Comparison of ENCODE assay signal across 8 cellular contexts in the genomic region with DNA sequence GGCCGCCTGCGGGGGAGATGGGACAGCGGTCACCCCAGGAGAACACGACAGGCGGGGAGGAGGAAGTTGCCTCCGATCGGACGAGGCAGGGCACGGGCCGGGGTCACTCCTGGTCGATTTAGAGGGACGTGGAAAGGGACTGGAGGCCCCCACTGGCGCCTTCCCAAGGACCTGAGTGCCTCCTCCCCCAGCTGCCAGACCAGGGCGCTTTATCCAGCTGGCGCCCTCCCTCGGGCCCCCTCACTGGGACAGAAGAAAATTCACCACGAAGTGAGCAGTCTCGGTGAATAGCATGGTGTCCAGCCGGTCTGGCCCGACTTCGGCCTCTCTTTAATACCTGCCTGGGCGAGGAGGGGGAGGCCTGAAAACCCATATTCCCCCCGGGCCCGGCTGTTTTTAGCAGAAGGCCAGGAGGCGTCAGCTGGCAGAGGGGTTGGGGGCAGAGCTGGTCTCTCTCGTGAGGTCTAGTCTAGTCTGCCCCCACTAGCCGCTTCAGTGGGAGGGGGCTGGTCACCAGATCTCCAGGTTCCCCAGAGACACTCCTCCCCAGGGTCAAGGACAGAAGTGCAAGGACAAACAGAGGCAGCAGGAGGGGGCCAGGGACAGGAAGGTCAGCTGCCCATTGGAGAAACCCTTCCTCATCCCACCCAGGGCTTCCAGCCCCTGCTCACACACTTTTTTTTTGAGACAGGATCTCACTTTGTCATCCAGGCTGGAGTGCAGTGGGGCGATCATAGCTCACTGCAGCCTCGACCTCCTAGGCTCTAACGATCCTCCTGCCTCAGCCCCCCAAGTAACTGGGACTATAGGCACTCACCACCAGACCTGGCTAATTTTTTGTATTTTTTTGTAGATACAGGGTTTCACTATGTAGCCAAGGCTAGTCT. TPM values are rescaled to one million over a fixed set of nuclear protein-coding genes. Genes with fewer than 3 reads are reported as not detected.
DNase-seq lines count a peak whose midpoint lies in the region; ATAC-seq, FAIRE-seq and TF ChIP-seq lines count a peak whose summit lies in the region.

No MANE protein-coding gene starts in this region.

- no peak overlapping the region for H3K27ac Mint-ChIP-seq in endodermal cell

- TF ChIP-seq CTCF in BE2C (IDR thresholded peaks at IDR 0.05; ENCODE audit: low read depth, low read length): no peak
- no peak for TF ChIP-seq CTCF in endodermal cell (conservative IDR thresholded peaks at IDR 0.05)

- peak overlapping the region; percentile 74 for H3K4me3 Mint-ChIP-seq in endodermal cell

- H3K9ac ChIP-seq in endodermal cell (ENCODE audit: extremely low read depth, low read length, poor library complexity, severe bottlenecking): peak overlapping the region; percentile 72

- H3K36me3 Mint-ChIP-seq in endodermal cell (ENCODE audit: low read depth): no peaks in the 10 kb centered on the region

- H3K4me3 ChIP-seq in BE2C (ENCODE audit: low read depth, low read length): peak overlapping the region; percentile 53
- peak overlapping the region; percentile 79 for H3K4me3 ChIP-seq in endodermal cell (ENCODE audit: low read length)
- peak overlapping the region; percentile 48 for H3K4me3 ChIP-seq in mononuclear cell (ENCODE audit: low read length)

- peaks cover 13% of the 10 kb centered on the region for H3K9me3 Mint-ChIP-seq in endodermal cell

- H3K27me3 Mint-ChIP-seq in endodermal cell (ENCODE audit: insufficient read depth): peaks cover 27% of the 10 kb centered on the region

- H3K27me3 ChIP-seq in BE2C: no peaks in the 10 kb centered on the region
- H3K27me3 ChIP-seq in endodermal cell (ENCODE audit: control insufficient read depth, insufficient read depth, low read length, poor library complexity, severe bottlenecking): no peaks in the 10 kb centered on the region
- no peaks in the 10 kb centered on the region for H3K27me3 ChIP-seq in mononuclear cell (ENCODE audit: insufficient read depth, low read length)

- H3K27ac ChIP-seq in endodermal cell (ENCODE audit: low read depth, low read length): peak overlapping the region; percentile 85

- 28 to 30% methylated on average over 23 to 30 of the region's 30 CpGs for WGBS in endodermal cell (ENCODE audit: insufficient coverage in 1 of 2, insufficient read length in 1 of 2), 2 experiments

- DNase-seq in BE2C: peak; percentile 42
- peak; percentile 63 for DNase-seq in RPMI7951 (ENCODE audit: low read depth)
- no peak for DNase-seq in endodermal cell
- DNase-seq in urothelium cell line (ENCODE audit: low spot score): peak; percentile 66
- DNase-seq in GF-D8 (lab: John Stamatoyannopoulos, UW): no peak
- no peak for DNase-seq in NCI-H2171 (lab: John Stamatoyannopoulos, UW)

- H3K4me1 ChIP-seq in BE2C (no peaks in the 10 kb centered on the region), endodermal cell (ENCODE audit: control insufficient read depth, insufficient read depth, low read length) (peaks cover 13% of the 10 kb centered on the region), mononuclear cell (ENCODE audit: insufficient read depth, low read length) (peaks cover 52% of the 10 kb centered on the region)

- H3K36me3 ChIP-seq in BE2C: no peaks in the 10 kb centered on the region
- H3K36me3 ChIP-seq in endodermal cell (ENCODE audit: control insufficient read depth, insufficient read depth, low read length): no peaks in the 10 kb centered on the region

- H3K4me1 Mint-ChIP-seq in endodermal cell: peaks cover 20% of the 10 kb centered on the region

- no peak for FAIRE-seq in urothelium cell line (lab: Jason Lieb, UNC)

- H3K9me3 ChIP-seq in BE2C (peaks cover 6% of the 10 kb centered on the region), endodermal cell (ENCODE audit: control insufficient read depth, low read length) (peaks cover 5% of the 10 kb centered on the region), mononuclear cell (ENCODE audit: low read depth, low read length) (no peaks in the 10 kb centered on the region)

- ATAC-seq in GM19397 (IDR thresholded peaks at IDR 0.05; ENCODE audit: unreplicated experiment): peak; percentile 28

RNA-seq across cellular contexts. Expression of gene FAM229A, which starts 10.2 kb away (rescaled TPM):
- polyA plus RNA-seq in BE2C (2012; ENCODE audit: insufficient read depth, insufficient read length, low read depth): 4.2 TPM
- 0.29 and 0.84 TPM in 2 replicates for total RNA-seq in RPMI7951 (2014; rRNA removed; shearing (Covaris generic))
- total RNA-seq in endodermal cell (1 to 10 TPM; 6.8 to 8.4 TPM), mononuclear cell (11.5 TPM)
- polyA plus RNA-seq in endodermal cell (2013, experiment 1 of 2): 8.8 TPM
- polyA plus RNA-seq in endodermal cell (2013, experiment 2 of 2): 6.4 TPM

RNA-seq across cellular contexts. Expression of gene TSSK3, which starts 10.2 kb away (rescaled TPM):
- 0.85 TPM for polyA plus RNA-seq in BE2C (2012; ENCODE audit: insufficient read depth, insufficient read length, low read depth)
- total RNA-seq in RPMI7951 (2014; rRNA removed; shearing (Covaris generic)): 0.12 and 0.39 TPM in 2 replicates
- 1 to 10 TPM; 3.4 to 6.4 TPM for total RNA-seq in endodermal cell
- polyA plus RNA-seq in endodermal cell (2013, experiment 1 of 2): 0.53 TPM
- polyA plus RNA-seq in endodermal cell (2013, experiment 2 of 2): 1.3 TPM
- total RNA-seq in mononuclear cell: not detected

RNA-seq across cellular contexts. Expression of gene MARCKSL1, which starts 16.1 kb away (rescaled TPM):
- 188 TPM for polyA plus RNA-seq in BE2C (2012; ENCODE audit: insufficient read depth, insufficient read length, low read depth)
- total RNA-seq in RPMI7951 (2014; rRNA removed; shearing (Covaris generic)): 31.7 and 47.7 TPM in 2 replicates
- total RNA-seq in endodermal cell (100 to 1,000 TPM; 484 to 543 TPM), mononuclear cell (39.9 TPM)
- polyA plus RNA-seq in endodermal cell (2013, experiment 1 of 2): 734 TPM
- 653 TPM for polyA plus RNA-seq in endodermal cell (2013, experiment 2 of 2)

RNA-seq across cellular contexts. Expression of gene BSDC1, which starts 42.1 kb away (rescaled TPM):
- polyA plus RNA-seq in BE2C (2012; ENCODE audit: insufficient read depth, insufficient read length, low read depth): 58.7 TPM
- total RNA-seq in RPMI7951 (2014; rRNA removed; shearing (Covaris generic)): 45.1 and 52.7 TPM in 2 replicates
- total RNA-seq in endodermal cell: 10 to 100 TPM; 61.7 to 68.3 TPM
- polyA plus RNA-seq in endodermal cell (2013, experiment 1 of 2): 50.2 TPM
- 46.6 TPM for polyA plus RNA-seq in endodermal cell (2013, experiment 2 of 2)
- total RNA-seq in mononuclear cell: 134 TPM

Comparison
In these comparisons a context has a peak if more than half of its experiments do, and no peak if none do; other contexts are left out.
1. DNase-seq: peak in BE2C (single experiment), RPMI7951 (single experiment) and urothelium cell line (single experiment); none in endodermal cell (single experiment), GF-D8 (single experiment) and NCI-H2171 (single experiment).
2. Peak in every context shown above with its lines, with median percentiles within 50 percentile points of each other: H3K4me3 ChIP-seq.